14 cellular contexts compared by ENCODE assay signal in the genomic region with DNA sequence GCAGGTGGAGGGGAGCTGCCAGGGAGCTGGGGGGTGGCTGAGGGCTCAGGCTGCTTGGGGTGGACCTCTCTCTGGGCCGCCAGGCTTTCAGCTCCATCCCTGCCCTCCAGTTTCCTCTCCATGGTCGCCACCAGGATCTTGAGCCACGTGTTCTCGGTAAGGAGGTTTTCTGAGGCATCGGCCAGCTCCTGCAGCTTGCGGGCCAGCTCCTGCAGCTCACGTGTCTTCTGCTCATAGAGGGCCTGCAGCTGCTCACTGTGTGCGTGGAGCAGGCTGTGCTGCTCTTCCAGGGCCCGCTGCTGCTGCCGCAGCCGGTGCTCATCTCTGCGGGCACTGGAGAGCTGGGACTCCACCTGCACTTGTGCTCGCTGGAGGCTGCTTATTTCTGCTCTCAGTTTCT. TPM values are rescaled to one million over a fixed set of nuclear protein-coding genes. Genes with fewer than 3 reads are reported as not detected.
DNase-seq lines count a peak whose midpoint lies in the region; ATAC-seq, FAIRE-seq and TF ChIP-seq lines count a peak whose summit lies in the region.
"Had no signal": no experiment of that assay in that cellular context is flagged by ENCODE, and none has a peak within 500 bp of the region (broad histone marks: within the 10 kb centered on the region; RNA-seq: fewer than 3 reads in every experiment).

No MANE protein-coding gene starts in this region.

- CTCF ChIA-PET in GM12878 (lab: Yijun Ruan, JAX): interaction anchor here (1.0 to 5.2 kb wide), 6 partner anchors 10 to 147 kb away, joined by 3 to 34 read pairs (median 10); no protein-coding TSS in a partner anchor
- CTCF ChIA-PET in naive thymus-derived CD4-positive, alpha-beta T cell (lab: Charles Lee): interaction anchor here (1.2 kb wide), 1 partner anchor 10 kb away, joined by 4 read pairs; no protein-coding TSS in a partner anchor

- no peaks in the 10 kb centered on the region for H3K9me3 ChIP-seq in GM12878 (replicated peaks; ENCODE audit: control insufficient read depth, insufficient read depth, low read length)
- H3K9me3 ChIP-seq in naive thymus-derived CD4-positive, alpha-beta T cell (ENCODE audit: control insufficient read depth in 2 of 3, low read length in 3 of 3): no peaks in the 10 kb centered on the region
- H3K9me3 ChIP-seq: BE2C had no signal

- no peak for DNase-seq in stimulated activated naive CD8-positive, alpha-beta T cell treated with anti-CD3 and anti-CD28 coated beads, Interleukin-15, amount 100 ng/mL, for 72 hours
- DNase-seq in GM12878 (ENCODE audit: low read depth, low spot score) (no peak), NCI-H2081 treated with DMSO at 0.1 percent for 48 hours (lab: John Stamatoyannopoulos, UW) (no peak), HTR-8/SVneo (ENCODE audit: insufficient read length, low spot score) (no peak)
- no peak for DNase-seq in naive thymus-derived CD4-positive, alpha-beta T cell
- DNase-seq: BE2C; NCI-H1930; NK-92 treated with Interleukin-12 subunit alpha and Interleukin-12 subunit beta, amount 100 ng/mL, for 24 hours; stimulated activated CD4-positive, alpha-beta T cell treated with anti-CD3 and anti-CD28 coated beads, Interleukin-4, amount 100 ng/mL, for 1 hour; stimulated activated naive CD4-positive, alpha-beta T cell had no signal

- peaks cover 59% of the 10 kb centered on the region for H3K36me3 Mint-ChIP-seq in stimulated activated naive CD8-positive, alpha-beta T cell treated with anti-CD3 and anti-CD28 coated beads, Interleukin-15, Interleukin-2, amounts not matched to agents 100 ng/mL and 50 ng/mL, for 24 hours (ENCODE audit: low read depth)
- H3K36me3 Mint-ChIP-seq in naive thymus-derived CD4-positive, alpha-beta T cell: peaks cover 0 to 32% (median 15%) of the 10 kb centered on the region in 5 donors

- H3K79me2 ChIP-seq in GM12878 (ENCODE audit: control insufficient read depth, insufficient read depth, low read length): peaks cover 26% of the 10 kb centered on the region

- intact Hi-C loops in GM12878 (cut with micrococcal nuclease; ENCODE audit: unreplicated experiment): no loop called here
- intact Hi-C loops in naive thymus-derived CD4-positive, alpha-beta T cell (cut with micrococcal nuclease): no loop called here

- peaks cover 78% of the 10 kb centered on the region for H3K4me1 ChIP-seq in GM12878 (ENCODE audit: control insufficient read depth, insufficient read depth, low read length)
- peaks cover 11 to 26% of the 10 kb centered on the region in 2 donors for H3K4me1 ChIP-seq in naive thymus-derived CD4-positive, alpha-beta T cell (ENCODE audit: control insufficient read depth in 2 of 2, insufficient read depth in 2 of 2, low read length in 2 of 2)
- H3K4me1 ChIP-seq: BE2C had no signal

- H3K27me3 Mint-ChIP-seq in stimulated activated naive CD8-positive, alpha-beta T cell treated with anti-CD3 and anti-CD28 coated beads, Interleukin-15, Interleukin-2, amounts not matched to agents 100 ng/mL and 50 ng/mL, for 24 hours: no peaks in the 10 kb centered on the region
- H3K27me3 Mint-ChIP-seq in stimulated activated naive CD8-positive, alpha-beta T cell treated with anti-CD3 and anti-CD28 coated beads, Interleukin-15, amount 100 ng/mL, for 72 hours: no peaks in the 10 kb centered on the region
- H3K27me3 Mint-ChIP-seq in naive thymus-derived CD4-positive, alpha-beta T cell: no peaks in the 10 kb centered on the region

- H2AFZ ChIP-seq in GM12878 (ENCODE audit: control insufficient read depth, low read depth, low read length): no peak overlapping the region

- peak overlapping the region; percentile 75 for H3K4me2 ChIP-seq in GM12878 (ENCODE audit: control insufficient read depth, insufficient read depth)

- peaks cover 77% of the 10 kb centered on the region for H3K4me1 Mint-ChIP-seq in stimulated activated naive CD8-positive, alpha-beta T cell treated with anti-CD3 and anti-CD28 coated beads, Interleukin-15, Interleukin-2, amounts not matched to agents 100 ng/mL and 50 ng/mL, for 24 hours (ENCODE audit: low read depth)
- peaks cover 73% of the 10 kb centered on the region for H3K4me1 Mint-ChIP-seq in stimulated activated naive CD8-positive, alpha-beta T cell treated with anti-CD3 and anti-CD28 coated beads, Interleukin-15, amount 100 ng/mL, for 72 hours
- peaks cover 47 to 77% (median 70%) of the 10 kb centered on the region in 7 donors for H3K4me1 Mint-ChIP-seq in naive thymus-derived CD4-positive, alpha-beta T cell

- in situ Hi-C loops in GM12878 (cut with MboI): no loop called here

- TF ChIP-seq EP300 in GM12878 (IDR thresholded peaks at IDR 0.05; ENCODE audit: borderline replicate concordance in 1 of 2, control insufficient read depth in 1 of 2, low read depth in 2 of 2, low read length in 2 of 2): no peak

- BruUV-seq in GM12878 (replicated peaks; lab: Mats Ljungman, UMichigan): no TSS peak

- FAIRE-seq in GM12878 (lab: Jason Lieb, UNC) (no peak), HTR-8/SVneo (lab: Jason Lieb, UNC) (no peak)

- peak overlapping the region; percentile 37; the same call in 1 of the 2 replicates for H3K4me3 ChIP-seq in GM12878
- H3K4me3 ChIP-seq in naive thymus-derived CD4-positive, alpha-beta T cell (ENCODE audit: low read length): no peak overlapping the region

- SMC1A ChIA-PET in GM12878 (lab: Charles Lee; ENCODE audit: uncharacterized antibody, unreplicated experiment): interaction anchor here (0.7 to 6.8 kb wide), 10 partner anchors 10 to 147 kb away, joined by 3 to 46 read pairs (median 4); partner anchors contain the start of gene SNN

- WGBS in GM12878 (ENCODE audit: insufficient coverage, insufficient replicate concordance, low lambda C conversion rate, missing lambda C conversion rate): 85% methylated on average over 13 of the region's 13 CpGs

- peak; percentile 33; the same call in 1 of the 2 replicates for TF ChIP-seq POLR2A in GM12878 (IDR thresholded peaks at IDR 0.05; ENCODE audit: low read depth, low read length)

- peaks cover 6% of the 10 kb centered on the region; the same call in 1 of the 2 replicates for H4K20me1 ChIP-seq in GM12878 (ENCODE audit: control insufficient read depth, insufficient read depth)

- RAD21 ChIA-PET in GM12878 (lab: Charles Lee; ENCODE audit: unreplicated experiment): interaction anchor here (0.6 to 4.1 kb wide), 8 partner anchors 10 to 728 kb away, joined by 3 to 34 read pairs (median 6); partner anchors contain the start of genes SNN and ZC3H7A

- peak overlapping the region; percentile 43 for H3K27ac Mint-ChIP-seq in stimulated activated naive CD8-positive, alpha-beta T cell treated with anti-CD3 and anti-CD28 coated beads, Interleukin-15, Interleukin-2, amounts not matched to agents 100 ng/mL and 50 ng/mL, for 24 hours
- peak overlapping the region in 1 of 2 donors; percentile 53 for H3K27ac Mint-ChIP-seq in stimulated activated naive CD8-positive, alpha-beta T cell treated with anti-CD3 and anti-CD28 coated beads, Interleukin-15, amount 100 ng/mL, for 72 hours
- peak overlapping the region in 5 of 9 donors; percentile 57 to 87 (median 87) for H3K27ac Mint-ChIP-seq in naive thymus-derived CD4-positive, alpha-beta T cell

- no peak for TF ChIP-seq CTCF in GM12878 (IDR thresholded peaks at IDR 0.05 in 2 of 3, conservative IDR thresholded peaks at IDR 0.05 in 1 of 3; ENCODE audit: control insufficient read depth in 2 of 3, extremely low read depth in 1 of 3, insufficient read depth in 1 of 3, low read depth in 3 of 3, low read length in 3 of 3)

- peaks cover 39 to 46% of the 10 kb centered on the region in 2 experiments for H3K36me3 ChIP-seq in GM12878 (ENCODE audit: control insufficient read depth in 2 of 2, insufficient read depth in 2 of 2, low read length in 1 of 2)
- peaks cover 14 to 81% (median 19%) of the 10 kb centered on the region in 3 experiments for H3K36me3 ChIP-seq in naive thymus-derived CD4-positive, alpha-beta T cell (ENCODE audit: control insufficient read depth in 2 of 3, insufficient read depth in 3 of 3, low read length in 3 of 3)

- H3K9ac ChIP-seq in GM12878 (ENCODE audit: control insufficient read depth, insufficient read depth, low read length): 0 out of 2 replicates have a peak overlapping the region, but pooled peaks have one; percentile 12

- peak overlapping the region; percentile 57 for H3K27ac ChIP-seq in GM12878 (ENCODE audit: control insufficient read depth, insufficient read depth)
- no peak overlapping the region for H3K27ac ChIP-seq in naive thymus-derived CD4-positive, alpha-beta T cell (ENCODE audit: low read depth, low read length)
- H3K27ac ChIP-seq: epithelial cell of prostate had no signal

- no peaks in the 10 kb centered on the region for H3K9me3 Mint-ChIP-seq in stimulated activated naive CD8-positive, alpha-beta T cell treated with anti-CD3 and anti-CD28 coated beads, Interleukin-15, Interleukin-2, amounts not matched to agents 100 ng/mL and 50 ng/mL, for 24 hours
- no peaks in the 10 kb centered on the region for H3K9me3 Mint-ChIP-seq in stimulated activated naive CD8-positive, alpha-beta T cell treated with anti-CD3 and anti-CD28 coated beads, Interleukin-15, amount 100 ng/mL, for 72 hours
- peaks cover 0 to 1% (median 0%) of the 10 kb centered on the region in 11 donors for H3K9me3 Mint-ChIP-seq in naive thymus-derived CD4-positive, alpha-beta T cell

- POLR2A ChIA-PET in GM12878 (lab: Charles Lee): interaction anchor here (0.9 to 7.9 kb wide), 7 partner anchors 9 to 423 kb away, joined by 3 to 75 read pairs (median 8); partner anchors contain the start of genes SNN, SOCS1 and ZC3H7A
- POLR2A ChIA-PET in naive thymus-derived CD4-positive, alpha-beta T cell (lab: Charles Lee): interaction anchor here (1.1 to 1.3 kb wide), 2 partner anchors 58 to 95 kb away, joined by 3 to 4 read pairs; no protein-coding TSS in a partner anchor

- no peak for TF ChIP-seq RAD21 in GM12878 (IDR thresholded peaks at IDR 0.05; ENCODE audit: insufficient read depth, low read depth, low read length)

- no peak for ATAC-seq in stimulated activated naive CD8-positive, alpha-beta T cell treated with anti-CD3 and anti-CD28 coated beads, Interleukin-15, amount 100 ng/mL, for 72 hours
- no peak for ATAC-seq in GM12878
- ATAC-seq in naive thymus-derived CD4-positive, alpha-beta T cell: no peak
- no peak for ATAC-seq in HG02852 (IDR thresholded peaks at IDR 0.05; ENCODE audit: unreplicated experiment)
- no peak for ATAC-seq in HG02981 (IDR thresholded peaks at IDR 0.05; ENCODE audit: unreplicated experiment)

- no peak overlapping the region for H3K4me3 Mint-ChIP-seq in stimulated activated naive CD8-positive, alpha-beta T cell treated with anti-CD3 and anti-CD28 coated beads, Interleukin-15, Interleukin-2, amounts not matched to agents 100 ng/mL and 50 ng/mL, for 24 hours
- H3K4me3 Mint-ChIP-seq in stimulated activated naive CD8-positive, alpha-beta T cell treated with anti-CD3 and anti-CD28 coated beads, Interleukin-15, amount 100 ng/mL, for 72 hours: no peak overlapping the region
- peak overlapping the region in 3 of 10 donors; percentile 10 to 39 (median 11) for H3K4me3 Mint-ChIP-seq in naive thymus-derived CD4-positive, alpha-beta T cell

- H3K27me3 ChIP-seq in GM12878 (replicated peaks in 1 of 2; ENCODE audit: control insufficient read depth in 2 of 2, insufficient read depth in 2 of 2, low read length in 1 of 2): no peaks in the 10 kb centered on the region
- no peaks in the 10 kb centered on the region for H3K27me3 ChIP-seq in naive thymus-derived CD4-positive, alpha-beta T cell (ENCODE audit: control insufficient read depth in 2 of 2, insufficient read depth in 2 of 2, low read length in 2 of 2)
- H3K27me3 ChIP-seq: BE2C had no signal

RNA-seq across cellular contexts. Expression of gene SNN, which starts 11.0 kb away (rescaled TPM):
- total RNA-seq in GM12878 (2013; cell fraction: nucleolus; rRNA removed): 34.4 and 35.4 TPM in 2 replicates
- total RNA-seq in GM12878 (2014; rRNA removed) (25.6 and 28.2 TPM in 2 replicates), GM12878 (2014; rRNA removed; fragmentation: Illumina TruSeq; extraction: Trizol) (26.9 and 27.3 TPM in 2 replicates), GM12878 (2021) (38.5 and 40.4 TPM in 2 replicates)
- polyA plus RNA-seq in GM12878 (2011; ENCODE audit: low read depth): 15.3 TPM
- polyA plus RNA-seq in GM12878 (2011; rRNA removed) (32.8 and 43.4 TPM in 2 replicates), GM12878 (2014; fragmentation: Illumina TruSeq; extraction: Trizol) (26.5 and 32.4 TPM in 2 replicates), GM12878 (2014; fragmentation: Nextera tagmentation; extraction: Ambion mirVana) (1 to 10 TPM; 2.2 to 5.2 TPM), GM12878 (2014; rRNA removed) (40.0 and 42.4 TPM in 2 replicates), GM12878 (2016; fragmentation: Nextera tagmentation; extraction: Ambion mirVana) (10 to 100 TPM; 17.4 to 22.6 TPM)
- 35.7 and 49.6 TPM in 2 replicates for polyA plus RNA-seq in GM12878 (2011; cell fraction: cytosol; rRNA removed)
- polyA plus RNA-seq in GM12878 (2011; cell fraction: nucleus; rRNA removed): 25.6 and 27.0 TPM in 2 replicates
- 19.4 and 29.5 TPM in 2 replicates for polyA plus RNA-seq in GM12878 (2012)
- polyA minus RNA-seq in GM12878 (2011; rRNA and poly(A)+ RNA removed): 17.0 and 24.5 TPM in 2 replicates
- 10.7 and 12.4 TPM in 2 replicates for polyA minus RNA-seq in GM12878 (2011; cell fraction: cytosol; rRNA and poly(A)+ RNA removed)
- 9.7 and 16.1 TPM in 2 replicates for polyA minus RNA-seq in GM12878 (2011; cell fraction: nucleus; rRNA and poly(A)+ RNA removed)
- total RNA-seq in naive thymus-derived CD4-positive, alpha-beta T cell: 10 to 100 TPM; 17.0 to 86.8 (median 34.4) TPM
- polyA plus RNA-seq in naive thymus-derived CD4-positive, alpha-beta T cell: 10 to 100 TPM; 21.3 to 34.3 TPM
